ENCODE assay signal across 21 cellular contexts in genomic region chr6:4872841-4873240, GRCh38.
"Had no signal": no experiment of that assay in that cellular context is flagged by ENCODE, and none has a peak within 500 bp of the region (broad histone marks: within the 10 kb centered on the region; RNA-seq: fewer than 3 reads in every experiment).

No MANE protein-coding gene starts in this region.

- H3K4me1 ChIP-seq: prostate gland, uterus had no signal

- H3K27ac Mint-ChIP-seq: activated naive CD4-positive, alpha-beta T cell treated with anti-CD3 and anti-CD28 coated beads, Interleukin-2, amount 50 U/mL, for 24 hours; endodermal cell; nephron; stimulated activated naive CD8-positive, alpha-beta T cell treated with anti-CD3 and anti-CD28 coated beads, Interleukin-15, amount 100 ng/mL, for 72 hours had no signal

- DNase-seq: activated CD4-positive, alpha-beta T cell treated with anti-CD3 and anti-CD28 coated beads for 1 hour; activated gamma-delta T cell; endodermal cell; heart left ventricle; kidney glomerular epithelial cell; left ventricle myocardium inferior; mesendoderm; right cardiac atrium; stimulated activated CD4-positive, alpha-beta T cell treated with anti-CD3 and anti-CD28 coated beads, Interleukin-15, amount 100 ng/mL, for 24 hours; stimulated activated CD4-positive, alpha-beta T cell treated with anti-CD3 and anti-CD28 coated beads, Interleukin-2, amount 100 ng/mL, for 48 hours; stimulated activated naive CD8-positive, alpha-beta T cell treated with anti-CD3 and anti-CD28 coated beads, Interleukin-15, amount 100 ng/mL, for 72 hours; transverse colon; uterus; WERI-Rb-1 had no signal

- H3K36me3 ChIP-seq: cardiac muscle cell, gastroesophageal sphincter, heart left ventricle, left ventricle myocardium inferior, prostate gland, suprapubic skin, transverse colon, uterus, WERI-Rb-1 had no signal

- H3K4me3 ChIP-seq: cardiac muscle cell, gastroesophageal sphincter, heart left ventricle, left ventricle myocardium inferior, prostate gland, skin epidermis, suprapubic skin, transverse colon, uterus had no signal

- H3K4me3 Mint-ChIP-seq: activated naive CD4-positive, alpha-beta T cell treated with anti-CD3 and anti-CD28 coated beads, Interleukin-2, amount 50 U/mL, for 24 hours; endodermal cell; nephron; stimulated activated naive CD8-positive, alpha-beta T cell treated with anti-CD3 and anti-CD28 coated beads, Interleukin-15, amount 100 ng/mL, for 72 hours had no signal

- H3K27ac ChIP-seq: cardiac muscle cell, heart left ventricle, left ventricle myocardium inferior, prostate gland, skin epidermis, suprapubic skin, transverse colon, uterus, WERI-Rb-1 had no signal

- H3K4me1 Mint-ChIP-seq: nephron had no signal

- H3K27me3 Mint-ChIP-seq: activated naive CD4-positive, alpha-beta T cell treated with anti-CD3 and anti-CD28 coated beads, Interleukin-2, amount 50 U/mL, for 24 hours; stimulated activated naive CD8-positive, alpha-beta T cell treated with anti-CD3 and anti-CD28 coated beads, Interleukin-15, amount 100 ng/mL, for 72 hours had no signal

- H3K27me3 ChIP-seq: cardiac muscle cell, gastroesophageal sphincter, heart left ventricle, suprapubic skin, transverse colon, uterus had no signal

- H3K9me3 ChIP-seq: prostate gland, transverse colon had no signal
